In genomic region chr2:161063946-161064306, GRCh38 we compare ENCODE assay signal across 8 cellular contexts.
DNase-seq lines count a peak whose midpoint lies in the region; ATAC-seq and TF ChIP-seq lines count a peak whose summit lies in the region.

No MANE protein-coding gene starts in this region.

- H4K8ac ChIP-seq in H9 (replicated peaks; ENCODE audit: insufficient read length, low read depth, low read length) = no peak overlapping the region

- no peaks in the 10 kb centered on the region for H3K27me3 ChIP-seq in OCI-LY3 (ENCODE audit: low read depth, low read length)
- H3K27me3 ChIP-seq in transverse colon = no peaks in the 10 kb centered on the region
- H3K27me3 ChIP-seq in H9 (ENCODE audit: insufficient read depth, low read length) = no peaks in the 10 kb centered on the region

- no peak for DNase-seq in transverse colon
- no peak for DNase-seq in H9
- no peak for DNase-seq in NCI-H774 (lab: John Stamatoyannopoulos, UW)
- no peak for DNase-seq in activated CD4-positive, alpha-beta T cell treated with anti-CD3 and anti-CD28 coated beads for 1 hour

- H3K36me3 Mint-ChIP-seq in nephron (ENCODE audit: low read depth) = no peaks in the 10 kb centered on the region
- H3K36me3 Mint-ChIP-seq in H9 (ENCODE audit: insufficient read depth in 1 of 3, low read depth in 3 of 3) = no peaks in the 10 kb centered on the region

- H3K4me1 Mint-ChIP-seq in nephron (peaks cover 32% of the 10 kb centered on the region), H9 (peaks cover 4 to 14% of the 10 kb centered on the region in 2 experiments)

- H3K79me1 ChIP-seq in H9 (ENCODE audit: insufficient read depth, low read depth, low read length, poor library complexity, severe bottlenecking) = no peaks in the 10 kb centered on the region

- ATAC-seq in GM19035 (IDR thresholded peaks at IDR 0.05; ENCODE audit: unreplicated experiment) = peak; percentile 43
- ATAC-seq in HG02642 (IDR thresholded peaks at IDR 0.05; ENCODE audit: poor library complexity, unreplicated experiment) = peak; percentile 37

- H3K9me3 Mint-ChIP-seq in nephron (no peaks in the 10 kb centered on the region), H9 (no peaks in the 10 kb centered on the region)

- in situ Hi-C loops in transverse colon (cut with MboI; ENCODE audit: low pct_ligation_motif_present in 1 of 4, low pct_unique_long_range_greater_than_20kb in 1 of 4, low sequenced_read_pairs in 3 of 4) = no loop called here

- H2BK120ac ChIP-seq in H9 (ENCODE audit: low read depth, low read length, poor library complexity, severe bottlenecking) = no peak overlapping the region

- H3K56ac ChIP-seq in H9 (ENCODE audit: insufficient read length, low read depth, low read length) = no peak overlapping the region

- no peak overlapping the region for H2BK20ac ChIP-seq in H9 (ENCODE audit: low read depth, low read length, poor library complexity, severe bottlenecking)

- H3K27me3 Mint-ChIP-seq in nephron (ENCODE audit: low read depth) (no peaks in the 10 kb centered on the region), H9 (ENCODE audit: low read depth) (no peaks in the 10 kb centered on the region; the same call in 1 of the 2 replicates)

- no peaks in the 10 kb centered on the region for H3K23me2 ChIP-seq in H9 (ENCODE audit: insufficient read length, low read depth, low read length, poor library complexity, severe bottlenecking)

- H3K23ac ChIP-seq in H9 (ENCODE audit: insufficient read length, low read depth, low read length) = no peak overlapping the region

- H4K20me1 ChIP-seq in OCI-LY3 (ENCODE audit: insufficient read depth, low read length) = no peaks in the 10 kb centered on the region
- no peaks in the 10 kb centered on the region for H4K20me1 ChIP-seq in H9 (ENCODE audit: control insufficient read depth, insufficient read depth, insufficient read length)

- H3K27ac Mint-ChIP-seq in nephron = peak overlapping the region in 2 of 3 experiments; percentile 22 to 74
- no peak overlapping the region for H3K27ac Mint-ChIP-seq in H9

- WGBS in transverse colon (ENCODE audit: low coverage in 1 of 2), 2 donors = 13 to 17% methylated on average over 2 of the region's 2 CpGs
- WGBS in H9 (ENCODE audit: extremely low coverage, insufficient read length, low lambda C conversion rate) = no CpG with 5 or more reads among the region's 2 CpGs

- H2BK15ac ChIP-seq in H9 (ENCODE audit: low read depth, low read length) = no peak overlapping the region

- no peak overlapping the region for H3T11ph ChIP-seq in H9 (ENCODE audit: low read length)

- H3K4ac ChIP-seq in H9 (ENCODE audit: low read depth, low read length) = no peak overlapping the region

- H3K36me3 ChIP-seq in OCI-LY3 (replicated peaks; ENCODE audit: low read depth, low read length) (no peaks in the 10 kb centered on the region), transverse colon (no peaks in the 10 kb centered on the region)

- TF ChIP-seq CTCF in OCI-LY3 (IDR thresholded peaks at IDR 0.05; ENCODE audit: low read depth, low read length) (no peak; the same call in 1 of the 2 replicates), nephron (IDR thresholded peaks at IDR 0.05; ENCODE audit: unreplicated experiment in 3 of 3) (peak in 1 of 3 experiments; percentile 18), transverse colon (IDR thresholded peaks at IDR 0.05) (no peak), H9 (conservative IDR thresholded peaks at IDR 0.05) (no peak; the same call in 1 of the 3 replicates)

- H3K9me3 ChIP-seq in OCI-LY3 (ENCODE audit: insufficient read depth, low read length) = no peaks in the 10 kb centered on the region
- no peaks in the 10 kb centered on the region for H3K9me3 ChIP-seq in transverse colon
- H3K9me3 ChIP-seq in H9 (ENCODE audit: control insufficient read depth, low read depth, low read length) = no peaks in the 10 kb centered on the region

- H2BK5ac ChIP-seq in H9 (ENCODE audit: insufficient read length, low read length) = no peak overlapping the region

- H3K14ac ChIP-seq in H9 (ENCODE audit: insufficient read depth, low read length) = no peak overlapping the region

- intact Hi-C loops in transverse colon (cut with DNase I; ENCODE audit: low total_unique reads) = loop anchor here (2.0 kb wide), 1 partner anchor 953 kb away; no protein-coding TSS in a partner anchor

- H2AFZ ChIP-seq in OCI-LY3 (ENCODE audit: low read depth, low read length) = peak overlapping the region; percentile 93
- H2AFZ ChIP-seq in H9 (ENCODE audit: low read length) = no peak overlapping the region

- H3K4me1 ChIP-seq in OCI-LY3 (ENCODE audit: low read length) = peaks cover 17% of the 10 kb centered on the region
- peaks cover 0 to 12% (median 3%) of the 10 kb centered on the region in 4 donors for H3K4me1 ChIP-seq in transverse colon
- H3K4me1 ChIP-seq in H9 (ENCODE audit: insufficient read depth, low read length) = peaks cover 2% of the 10 kb centered on the region

- H4K5ac ChIP-seq in H9 (ENCODE audit: insufficient read length, low read depth, low read length) = no peak overlapping the region

- no peak for TF ChIP-seq EP300 in transverse colon (IDR thresholded peaks at IDR 0.05; ENCODE audit: low read depth)

- no peak overlapping the region for H3K18ac ChIP-seq in H9 (ENCODE audit: insufficient read length, low read depth, low read length)

- H3K4me2 ChIP-seq in OCI-LY3 (ENCODE audit: low read length) (peak overlapping the region; percentile 56), H9 (ENCODE audit: insufficient read depth, insufficient read length, low read length) (no peak overlapping the region)

- no peak for TF ChIP-seq POLR2A in transverse colon (IDR thresholded peaks at IDR 0.05)

- H3K79me2 ChIP-seq in OCI-LY3 (ENCODE audit: low read length) = no peaks in the 10 kb centered on the region
- H3K79me2 ChIP-seq in H9 (ENCODE audit: insufficient read depth, low read length) = no peaks in the 10 kb centered on the region

- no peak overlapping the region for H2BK12ac ChIP-seq in H9 (ENCODE audit: insufficient read length, low read depth, low read length)

- H3K4me3 Mint-ChIP-seq in nephron (no peak overlapping the region), H9 (no peak overlapping the region)

- H3K9ac ChIP-seq in OCI-LY3 (ENCODE audit: low read length) = peak overlapping the region; percentile 42; the same call in 1 of the 2 replicates
- no peak overlapping the region for H3K9ac ChIP-seq in H9 (ENCODE audit: extremely low read depth, insufficient read length, low read length)

- H3K4me3 ChIP-seq in OCI-LY3 (ENCODE audit: low read length) (no peak overlapping the region; the same call in 1 of the 2 replicates), transverse colon (no peak overlapping the region)

- H2AK5ac ChIP-seq in H9 (ENCODE audit: insufficient read length, low read length) = no peak overlapping the region

- no peak overlapping the region for H4K91ac ChIP-seq in H9 (ENCODE audit: insufficient read length, low read depth, low read length)

- H3K27ac ChIP-seq in OCI-LY3 (ENCODE audit: low read length) (no peak overlapping the region), transverse colon (no peak overlapping the region), H9 (ENCODE audit: insufficient read length, low read depth, low read length) (no peak overlapping the region)

Comparison
In these comparisons a context has a peak if more than half of its experiments do, and no peak if none do; other contexts are left out.
1. H3K27ac Mint-ChIP-seq: peak in nephron (2 of 3); none in H9 (0 of 3).